33 cellular contexts compared by ENCODE assay signal in genomic region chr1:204271970-204272369, GRCh38. TPM values are rescaled to one million over a fixed set of nuclear protein-coding genes. Genes with fewer than 3 reads are reported as not detected.
"Had no signal": no experiment of that assay in that cellular context is flagged by ENCODE, and none has a peak within 500 bp of the region (broad histone marks: within the 10 kb centered on the region; RNA-seq: fewer than 3 reads in every experiment).

No MANE protein-coding gene starts in this region.

- H3K9me3 ChIP-seq: SJCRH30 had no signal

- H3K4me3 ChIP-seq: SJCRH30, SK-N-MC had no signal

- H3K27ac ChIP-seq: brain microvascular endothelial cell, SJCRH30, SK-N-MC, WERI-Rb-1 had no signal

- H3K4me1 Mint-ChIP-seq: activated CD4-positive, alpha-beta memory T cell treated with anti-CD3 and anti-CD28 coated beads, Interleukin-2, amount 10 ng/mL, durations not matched to agents 7 days and 5 days; activated naive CD8-positive, alpha-beta T cell treated with anti-CD3 and anti-CD28 coated beads for 36 hours; activated T-helper 17 cell treated with anti-CD3 and anti-CD28 coated beads, Interleukin-2, amount 50 U/mL, for 72 hours had no signal

- H3K9me3 Mint-ChIP-seq: activated CD4-positive, alpha-beta memory T cell treated with anti-CD3 and anti-CD28 coated beads, Interleukin-2, amount 10 ng/mL, durations not matched to agents 7 days and 5 days; activated naive CD8-positive, alpha-beta T cell treated with anti-CD3 and anti-CD28 coated beads for 36 hours; activated T-cell treated with anti-CD3 and anti-CD28 coated beads, Interleukin-2, amount 50 U/mL, for 72 hours; activated T-helper 17 cell treated with anti-CD3 and anti-CD28 coated beads, Interleukin-2, amount 50 U/mL, for 72 hours had no signal

- H3K27me3 ChIP-seq: SJCRH30 had no signal

- H3K27me3 Mint-ChIP-seq: activated naive CD8-positive, alpha-beta T cell treated with anti-CD3 and anti-CD28 coated beads for 36 hours had no signal

- H3K36me3 Mint-ChIP-seq: activated naive CD8-positive, alpha-beta T cell treated with anti-CD3 and anti-CD28 coated beads for 36 hours had no signal

- H3K27ac Mint-ChIP-seq: activated CD4-positive, alpha-beta memory T cell treated with anti-CD3 and anti-CD28 coated beads, Interleukin-2, amount 10 ng/mL, durations not matched to agents 7 days and 5 days; activated naive CD8-positive, alpha-beta T cell treated with anti-CD3 and anti-CD28 coated beads for 36 hours; activated T-cell treated with anti-CD3 and anti-CD28 coated beads, Interleukin-2, amount 50 U/mL, for 72 hours; activated T-helper 17 cell treated with anti-CD3 and anti-CD28 coated beads, Interleukin-2, amount 50 U/mL, for 72 hours had no signal

- H3K4me3 Mint-ChIP-seq: activated CD4-positive, alpha-beta memory T cell treated with anti-CD3 and anti-CD28 coated beads, Interleukin-2, amount 10 ng/mL, durations not matched to agents 7 days and 5 days; activated naive CD8-positive, alpha-beta T cell treated with anti-CD3 and anti-CD28 coated beads for 36 hours; activated T-cell treated with anti-CD3 and anti-CD28 coated beads, Interleukin-2, amount 50 U/mL, for 72 hours; activated T-helper 17 cell treated with anti-CD3 and anti-CD28 coated beads, Interleukin-2, amount 50 U/mL, for 72 hours had no signal

- DNase-seq: activated CD4-positive, alpha-beta memory T cell treated with anti-CD3 and anti-CD28 coated beads, Interleukin-2, amount 10 ng/mL, durations not matched to agents 7 days and 5 days; activated CD4-positive, alpha-beta T cell treated with anti-CD3 and anti-CD28 coated beads for 1 hour; activated CD4-positive, alpha-beta T cell treated with anti-CD3 and anti-CD28 coated beads for 48 hours; activated CD4-positive, CD25-positive, alpha-beta regulatory T cell; activated CD8-positive, alpha-beta memory T cell treated with anti-CD3 and anti-CD28 coated beads for 24 hours; activated effector memory CD4-positive, alpha-beta T cell treated with anti-CD3 and anti-CD28 coated beads, Interleukin-2, amount 50 U/mL, for 16 hours; activated naive CD4-positive, alpha-beta T cell; activated naive CD4-positive, alpha-beta T cell treated with anti-CD3 and anti-CD28 coated beads, Interleukin-2, amount 50 U/mL, for 16 hours; activated naive CD8-positive, alpha-beta T cell treated with anti-CD3 and anti-CD28 coated beads for 36 hours; activated T-cell treated with anti-CD3 and anti-CD28 coated beads, Interleukin-2, amount 50 U/mL, for 1 hour; activated T-cell treated with anti-CD3 and anti-CD28 coated beads, Interleukin-2, amount 50 U/mL, for 72 hours; amniotic stem cell; aorta; brain microvascular endothelial cell; central memory CD4-positive, alpha-beta T cell; NCI-H1105; NCI-H1417 treated with DMSO at 0.1 percent for 48 hours; NCI-H187 treated with DMSO at 0.1 percent for 48 hours; NCI-H2081 treated with DMSO at 0.1 percent for 48 hours; NCI-H345; NCI-H524 treated with DMSO at 0.1 percent for 48 hours; SHP77; SJCRH30; T1000; WERI-Rb-1 had no signal

- ATAC-seq: activated T-cell treated with anti-CD3 and anti-CD28 coated beads, Interleukin-2, amount 50 U/mL, for 72 hours; activated T-helper 17 cell treated with anti-CD3 and anti-CD28 coated beads, Interleukin-2, amount 50 U/mL, for 72 hours; Panc1 had no signal

- H3K36me3 ChIP-seq: brain microvascular endothelial cell, SJCRH30 had no signal

RNA-seq across cellular contexts. Expression of gene GOLT1A, which starts 58.2 kb away (rescaled TPM):
- total RNA-seq: activated CD4-positive, alpha-beta memory T cell treated with anti-CD3 and anti-CD28 coated beads, Interleukin-2, amount 10 ng/mL, durations not matched to agents 7 days and 5 days; aorta; LHCN-M2; NCI-H460; RPMI7951; SJCRH30; T-helper 1 cell treated with Interleukin-12 subunit alpha and Interleukin-12 subunit beta and Interleukin-4 antibody, amounts not matched to agents 30 ng/mL and 1 ng/mL, for 36 hours; T-helper 2 cell treated with Interferon-gamma antibody and Interleukin-4, amounts not matched to agents 100 ng/mL and 5 ng/mL, for 36 hours had no signal
